ENCODE assay signal across 20 cellular contexts in the genomic region with DNA sequence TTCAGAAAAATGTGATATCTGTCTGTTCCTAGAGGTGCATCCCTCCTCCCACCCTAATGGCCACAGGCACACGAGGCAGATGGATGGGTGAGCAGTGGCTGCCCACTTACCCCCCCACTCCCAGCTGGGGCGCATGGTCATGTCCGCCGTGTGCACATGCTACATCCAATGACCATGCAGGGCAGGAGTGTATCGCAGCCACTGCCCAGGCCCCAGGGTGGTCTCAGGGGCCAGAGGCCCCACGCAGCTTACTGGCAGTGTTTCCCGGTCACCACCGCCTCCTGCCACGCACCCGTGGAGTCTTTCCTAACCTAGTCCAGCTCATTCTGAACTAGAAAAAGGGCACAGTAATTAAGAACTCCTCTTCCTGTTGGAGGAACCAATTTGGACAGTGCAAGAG. TPM values are rescaled to one million over a fixed set of nuclear protein-coding genes. Genes with fewer than 3 reads are reported as not detected.
"Had no signal": no experiment of that assay in that cellular context is flagged by ENCODE, and none has a peak within 500 bp of the region (broad histone marks: within the 10 kb centered on the region; RNA-seq: fewer than 3 reads in every experiment).

No MANE protein-coding gene starts in this region.

- H3K27ac ChIP-seq: adrenal gland, esophagus squamous epithelium, heart right ventricle, left ventricle myocardium inferior, prostate gland, right atrium auricular region, testis had no signal

- ATAC-seq: heart right ventricle; naive thymus-derived CD4-positive, alpha-beta T cell; stimulated activated naive CD8-positive, alpha-beta T cell treated with anti-CD3 and anti-CD28 coated beads, Interleukin-15, Interleukin-2, amounts not matched to agents 100 U/mL and 50 U/mL, for 24 hours had no signal

- H3K27me3 ChIP-seq: adrenal gland, esophagus squamous epithelium, heart right ventricle, right atrium auricular region, testis had no signal

- DNase-seq: activated CD4-positive, alpha-beta T cell treated with anti-CD3 and anti-CD28 coated beads, Interleukin-2, amount 50 U/mL, for 1 hour; activated naive CD4-positive, alpha-beta T cell treated with anti-CD3 and anti-CD28 coated beads, Interleukin-2, amount 10 ng/mL, durations not matched to agents 7 days and 5 days; adrenal gland; effector CD8-positive, alpha-beta T cell; esophagus squamous epithelium; heart right ventricle; kidney glomerular epithelial cell; left ventricle myocardium inferior; mesendoderm; naive thymus-derived CD4-positive, alpha-beta T cell; stimulated activated CD4-positive, alpha-beta T cell treated with anti-CD3 and anti-CD28 coated beads, Interleukin-12 subunit alpha, Interleukin-12 subunit beta, amount 100 ng/mL, for 4 hours; stimulated activated CD4-positive, alpha-beta T cell treated with anti-CD3 and anti-CD28 coated beads, Interleukin-1b, Interleukin-23, amount 100 ng/mL, for 48 hours; stimulated activated CD8-positive, alpha-beta memory T cell treated with anti-CD3 and anti-CD28 coated beads, Interleukin-4, amount 100 ng/mL, for 48 hours; stimulated activated naive CD8-positive, alpha-beta T cell treated with anti-CD3 and anti-CD28 coated beads, Interleukin-15, Interleukin-2, amounts not matched to agents 100 U/mL and 50 U/mL, for 24 hours; testis had no signal

- H3K4me3 ChIP-seq: adrenal gland, heart right ventricle, left ventricle myocardium inferior, prostate gland, right atrium auricular region, testis had no signal

- FAIRE-seq: endothelial cell of umbilical vein had no signal

- H3K4me1 ChIP-seq: adrenal gland, esophagus squamous epithelium, heart right ventricle, left ventricle myocardium inferior, prostate gland, right atrium auricular region, testis had no signal

- H3K36me3 ChIP-seq: adrenal gland, esophagus squamous epithelium, heart right ventricle, left ventricle myocardium inferior, prostate gland, right atrium auricular region had no signal

- H3K9me3 ChIP-seq: adrenal gland, esophagus squamous epithelium, prostate gland, right atrium auricular region, testis had no signal

RNA-seq across cellular contexts. Expression of a gene that starts 11.7 kb away (rescaled TPM):
- total RNA-seq: activated T-helper 2 cell treated with anti-CD3 and anti-CD28 coated beads, Interferon-gamma antibody, Interleukin-2, Interleukin-4, amounts not matched to agents 10 μg/mL and 5 μg/mL and 100 μg/mL, durations not matched to agents 14 hours and 24 hours and 36 hours; left ventricle myocardium inferior; naive thymus-derived CD4-positive, alpha-beta T cell; right atrium auricular region; T-helper 1 cell treated with Interleukin-12 subunit alpha and Interleukin-12 subunit beta and Interleukin-4 antibody, amounts not matched to agents 30 ng/mL and 1 ng/mL, for 36 hours had no signal
- polyA plus RNA-seq: naive thymus-derived CD4-positive, alpha-beta T cell had no signal
